14 cellular contexts compared by ENCODE assay signal in genomic region chr14:92644601-92645515, GRCh38.
A peak's percentile ranks its signal among the peaks of the same experiment; 100 is the strongest.
DNase-seq lines count a peak whose midpoint lies in the region; ATAC-seq and TF ChIP-seq lines count a peak whose summit lies in the region.
"Had no signal": no experiment of that assay in that cellular context is flagged by ENCODE, and none has a peak within 500 bp of the region (broad histone marks: within the 10 kb centered on the region; RNA-seq: fewer than 3 reads in every experiment).

No MANE protein-coding gene starts in this region.

- H3K27me3 ChIP-seq in RWPE2 (ENCODE audit: insufficient read depth, poor library complexity, severe bottlenecking), result no peaks in the 10 kb centered on the region
- H3K27me3 ChIP-seq in left lung, result no peaks in the 10 kb centered on the region
- H3K27me3 ChIP-seq in uterus, result no peaks in the 10 kb centered on the region

- H3K4me3 ChIP-seq in RWPE2 (ENCODE audit: severe bottlenecking) (no peak overlapping the region), left lung (no peak overlapping the region), uterus (no peak overlapping the region)

- intact Hi-C loops in Right ventricle myocardium inferior (cut with DNase I) (no loop called here), left cardiac atrium (cut with DNase I) (no loop called here), left lung (cut with DNase I) (no loop called here), uterus (cut with DNase I; ENCODE audit: low total_unique reads) (no loop called here)

- ATAC-seq in Right ventricle myocardium inferior, result peak; percentile 58
- ATAC-seq in left cardiac atrium, result no peak
- ATAC-seq in RWPE2 (ENCODE audit: low read depth), result no peak
- no peak for ATAC-seq in left lung
- no peak for ATAC-seq in GM18907 (IDR thresholded peaks at IDR 0.05; ENCODE audit: unreplicated experiment)
- ATAC-seq: left colon had no signal

- H3K27ac ChIP-seq in RWPE2 (ENCODE audit: poor library complexity, severe bottlenecking), result peak overlapping the region; percentile 82
- H3K27ac ChIP-seq in left lung, result peak overlapping the region; percentile 64 to 87
- H3K27ac ChIP-seq in uterus, result peak overlapping the region; percentile 97 to 100

- no peak for TF ChIP-seq POLR2A in uterus (IDR thresholded peaks at IDR 0.05)

- H3K36me3 ChIP-seq in RWPE2 (ENCODE audit: low read depth) (no peaks in the 10 kb centered on the region; the same call in 1 of the 2 replicates), left lung (peaks cover 0 to 49% of the 10 kb centered on the region in 2 donors), uterus (no peaks in the 10 kb centered on the region)

- H3K9me3 ChIP-seq in RWPE2 (ENCODE audit: severe bottlenecking), result peaks cover 6% of the 10 kb centered on the region
- H3K9me3 ChIP-seq in left lung, result peaks cover 0 to 4% of the 10 kb centered on the region in 2 donors
- no peaks in the 10 kb centered on the region for H3K9me3 ChIP-seq in uterus

- H3K4me1 ChIP-seq in RWPE2 (ENCODE audit: insufficient read depth, poor library complexity, severe bottlenecking) (peaks cover 40% of the 10 kb centered on the region), left lung (peaks cover 16 to 57% of the 10 kb centered on the region in 2 donors), uterus (peaks cover 23 to 31% of the 10 kb centered on the region in 2 donors)

- no peak for DNase-seq in Right ventricle myocardium inferior (ENCODE audit: missing footprints)
- no peak for DNase-seq in left cardiac atrium
- no peak for DNase-seq in RWPE2 (ENCODE audit: low spot score)
- DNase-seq in left lung, result no peak
- DNase-seq in uterus, result no peak
- DNase-seq in stimulated activated CD4-positive, alpha-beta T cell treated with anti-CD3 and anti-CD28 coated beads, Interleukin-12 subunit alpha, Interleukin-12 subunit beta, amount 100 ng/mL, for 4 hours, result no peak
- no peak for DNase-seq in SK-N-DZ (ENCODE audit: low spot score)
- DNase-seq: activated CD8-positive, alpha-beta memory T cell treated with anti-CD3 and anti-CD28 coated beads for 24 hours; activated naive CD4-positive, alpha-beta T cell; caudate nucleus; left colon; NCI-H2029 treated with DMSO at 0.1 percent for 48 hours; NCI-H69 had no signal

- no peak for TF ChIP-seq CTCF in RWPE2 (IDR thresholded peaks at IDR 0.05; ENCODE audit: poor library complexity, severe bottlenecking)
- TF ChIP-seq CTCF in left lung (IDR thresholded peaks at IDR 0.05), result no peak
- no peak for TF ChIP-seq CTCF in uterus (IDR thresholded peaks at IDR 0.05)
